26 cellular contexts compared by ENCODE assay signal in genomic region chr16:28867241-28867640, GRCh38. TPM values are rescaled to one million over a fixed set of nuclear protein-coding genes. Genes with fewer than 3 reads are reported as not detected.
"Had no signal": no experiment of that assay in that cellular context is flagged by ENCODE, and none has a peak within 500 bp of the region (broad histone marks: within the 10 kb centered on the region; RNA-seq: fewer than 3 reads in every experiment).

No MANE protein-coding gene starts in this region.

- H3K4me3 Mint-ChIP-seq: activated CD4-positive, alpha-beta memory T cell treated with anti-CD3 and anti-CD28 coated beads, Interleukin-2, amount 10 ng/mL, durations not matched to agents 7 days and 5 days; activated CD4-positive, alpha-beta T cell treated with anti-CD3 and anti-CD28 coated beads, Interleukin-2, amount 10 ng/mL, durations not matched to agents 24 days and 14 days; activated CD8-positive, alpha-beta memory T cell treated with anti-CD3 and anti-CD28 coated beads, Interleukin-2, amount 10 ng/mL, durations not matched to agents 7 days and 5 days; central memory CD8-positive, alpha-beta T cell; effector memory CD8-positive, alpha-beta T cell; type B pancreatic cell had no signal

- H3K27me3 Mint-ChIP-seq: activated CD4-positive, alpha-beta memory T cell treated with anti-CD3 and anti-CD28 coated beads, Interleukin-2, amount 10 ng/mL, durations not matched to agents 7 days and 5 days; activated CD4-positive, alpha-beta T cell treated with anti-CD3 and anti-CD28 coated beads, Interleukin-2, amount 10 ng/mL, durations not matched to agents 24 days and 14 days; activated CD8-positive, alpha-beta memory T cell treated with anti-CD3 and anti-CD28 coated beads, Interleukin-2, amount 10 ng/mL, durations not matched to agents 7 days and 5 days; activated naive CD8-positive, alpha-beta T cell; central memory CD8-positive, alpha-beta T cell; effector memory CD8-positive, alpha-beta T cell; naive thymus-derived CD4-positive, alpha-beta T cell; type B pancreatic cell had no signal

- H3K9me3 Mint-ChIP-seq: activated CD4-positive, alpha-beta memory T cell treated with anti-CD3 and anti-CD28 coated beads, Interleukin-2, amount 10 ng/mL, durations not matched to agents 7 days and 5 days; activated CD4-positive, alpha-beta T cell treated with anti-CD3 and anti-CD28 coated beads, Interleukin-2, amount 10 ng/mL, durations not matched to agents 24 days and 14 days; central memory CD8-positive, alpha-beta T cell; effector memory CD8-positive, alpha-beta T cell; naive thymus-derived CD4-positive, alpha-beta T cell; type B pancreatic cell had no signal

- H3K4me3 ChIP-seq: adrenal gland, ascending aorta, colonic mucosa, dorsolateral prefrontal cortex, esophagus muscularis mucosa, left lung, testis, vagina had no signal

- H3K9me3 ChIP-seq: adrenal gland, ascending aorta, colonic mucosa, esophagus muscularis mucosa, left lung, testis, vagina had no signal

- H3K36me3 Mint-ChIP-seq: activated naive CD8-positive, alpha-beta T cell had no signal

- DNase-seq: activated CD4-positive, alpha-beta memory T cell treated with anti-CD3 and anti-CD28 coated beads, Interleukin-2, amount 10 ng/mL, durations not matched to agents 7 days and 5 days; activated CD4-positive, alpha-beta T cell treated with anti-CD3 and anti-CD28 coated beads, Interleukin-2, amount 10 ng/mL, durations not matched to agents 24 days and 14 days; activated CD8-positive, alpha-beta memory T cell treated with anti-CD3 and anti-CD28 coated beads, Interleukin-2, amount 10 ng/mL, durations not matched to agents 7 days and 5 days; activated gamma-delta T cell treated with Interleukin-2 at 50 U/mL for 16 hours; activated T-cell treated with anti-CD3 and anti-CD28 coated beads for 4 hours; adrenal gland; colonic mucosa; dorsolateral prefrontal cortex; effector memory CD8-positive, alpha-beta T cell; glutamatergic neuron; hippocampal formation; kidney glomerular epithelial cell; left lung; naive thymus-derived CD4-positive, alpha-beta T cell; small intestine; stimulated activated naive CD4-positive, alpha-beta T cell; T1000 had no signal

- H3K27ac ChIP-seq: adrenal gland, ascending aorta, colonic mucosa, dorsolateral prefrontal cortex, esophagus muscularis mucosa, left lung, vagina had no signal

- H3K27me3 ChIP-seq: adrenal gland, ascending aorta, colonic mucosa, dorsolateral prefrontal cortex, esophagus muscularis mucosa, left lung, testis, vagina had no signal

- ATAC-seq: activated CD8-positive, alpha-beta memory T cell treated with anti-CD3 and anti-CD28 coated beads, Interleukin-2, amount 10 ng/mL, durations not matched to agents 7 days and 5 days; effector memory CD8-positive, alpha-beta T cell; left lung; naive thymus-derived CD4-positive, alpha-beta T cell; sciatic nerve had no signal

- H3K27ac Mint-ChIP-seq: activated CD4-positive, alpha-beta memory T cell treated with anti-CD3 and anti-CD28 coated beads, Interleukin-2, amount 10 ng/mL, durations not matched to agents 7 days and 5 days; activated CD4-positive, alpha-beta T cell treated with anti-CD3 and anti-CD28 coated beads, Interleukin-2, amount 10 ng/mL, durations not matched to agents 24 days and 14 days; activated CD8-positive, alpha-beta memory T cell treated with anti-CD3 and anti-CD28 coated beads, Interleukin-2, amount 10 ng/mL, durations not matched to agents 7 days and 5 days; activated naive CD8-positive, alpha-beta T cell; effector memory CD8-positive, alpha-beta T cell; type B pancreatic cell had no signal

RNA-seq across cellular contexts. Expression of gene ATP2A1, which starts 11.0 kb away (rescaled TPM):
- total RNA-seq: ascending aorta, frontal cortex, vagina had no signal
- polyA plus RNA-seq: naive thymus-derived CD4-positive, alpha-beta T cell had no signal
